ENCODE assay signal across 1 cellular context in the genomic region with DNA sequence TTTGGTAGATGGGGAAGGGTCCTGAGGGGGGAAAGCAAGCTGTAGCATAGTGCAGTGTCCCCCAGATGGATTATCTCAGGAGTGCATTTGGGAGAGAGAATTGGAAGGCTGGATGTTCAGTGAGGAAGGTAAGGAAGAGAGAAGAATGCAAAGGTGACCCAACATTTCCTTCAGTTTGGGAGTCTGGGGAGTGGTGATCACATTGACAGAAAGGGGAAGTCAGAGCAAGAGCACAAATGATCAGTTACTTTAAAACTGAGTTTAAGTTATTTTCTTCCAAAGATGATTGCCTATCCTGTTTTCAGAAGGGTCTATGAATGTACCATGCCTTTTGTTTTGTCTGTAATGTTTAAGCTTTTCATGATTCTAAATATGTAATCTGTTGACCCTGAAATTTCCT.
A peak's percentile ranks its signal among the peaks of the same experiment; 100 is the strongest.
TF ChIP-seq lines count a peak whose summit lies in the region.

No MANE protein-coding gene starts in this region.

TF ChIP-seq in GM12891, 5 proteins besides CTCF, POLR2A, EP300 and RAD21:
- TF ChIP-seq SPI1 (IDR thresholded peaks at IDR 0.05; ENCODE audit: low read depth, low read length), result peak; percentile 90
- TF ChIP-seq POU2F2 (IDR thresholded peaks at IDR 0.05; ENCODE audit: low read depth, low read length), result no peak
TF ChIP-seq in GM12891: peak in this region for 1.
